13 cellular contexts compared by ENCODE assay signal in genomic region chr5:178198151-178198550, GRCh38. TPM values are rescaled to one million over a fixed set of nuclear protein-coding genes. Genes with fewer than 3 reads are reported as not detected.
"Had no signal": no experiment of that assay in that cellular context is flagged by ENCODE, and none has a peak within 500 bp of the region (broad histone marks: within the 10 kb centered on the region; RNA-seq: fewer than 3 reads in every experiment).

No MANE protein-coding gene starts in this region.

RNA-seq across cellular contexts. Expression of gene GMCL2, which starts 11.0 kb away (rescaled TPM):
- total RNA-seq: activated B cell treated with CpG ODN at 0.5 μM for 24 hours; activated CD8-positive, alpha-beta T cell treated with anti-CD3 and anti-CD28 coated beads for 36 hours; activated naive CD8-positive, alpha-beta T cell treated with anti-CD3 and anti-CD28 coated beads for 36 hours; activated T-cell treated with anti-CD3 and anti-CD28 coated beads, Interleukin-2, amount 50 U/mL, for 72 hours; adrenal gland; aorta; body of pancreas; colonic mucosa; esophagus muscularis mucosa; foreskin keratinocyte; gastrocnemius medialis; heart left ventricle; T-helper 1 cell treated with Interleukin-12 subunit alpha and Interleukin-12 subunit beta and Interleukin-4 antibody, amounts not matched to agents 30 ng/mL and 1 ng/mL, for 36 hours had no signal
- polyA plus RNA-seq: adrenal gland, aorta, foreskin keratinocyte, heart left ventricle had no signal
